ENCODE assay signal across 15 cellular contexts in genomic region chr5:142530904-142531303, GRCh38.
A peak's percentile ranks its signal among the peaks of the same experiment; 100 is the strongest.
DNase-seq lines count a peak whose midpoint lies in the region; ATAC-seq and TF ChIP-seq lines count a peak whose summit lies in the region.
"Had no signal": no experiment of that assay in that cellular context is flagged by ENCODE, and none has a peak within 500 bp of the region (broad histone marks: within the 10 kb centered on the region; RNA-seq: fewer than 3 reads in every experiment).

No MANE protein-coding gene starts in this region.

- peaks cover 38% of the 10 kb centered on the region for H3F3A ChIP-seq in PC-9 (ENCODE audit: insufficient read depth, low read depth)

- no peaks in the 10 kb centered on the region for H3K79me2 ChIP-seq in PC-9 (ENCODE audit: low read depth)

- no peak for ATAC-seq in HG03280 (IDR thresholded peaks at IDR 0.05; ENCODE audit: unreplicated experiment)
- no peak for ATAC-seq in HG02852 (IDR thresholded peaks at IDR 0.05; ENCODE audit: unreplicated experiment)
- ATAC-seq: HepG2 had no signal

- no peaks in the 10 kb centered on the region for H4K20me1 ChIP-seq in PC-9 (ENCODE audit: insufficient read depth)

- H3K27me3 ChIP-seq in left ventricle myocardium inferior (ENCODE audit: low read depth) (no peaks in the 10 kb centered on the region), PC-9 (ENCODE audit: insufficient read depth, low read depth) (no peaks in the 10 kb centered on the region)
- H3K27me3 ChIP-seq: BE2C had no signal

- peaks cover 5% of the 10 kb centered on the region for H3K36me3 Mint-ChIP-seq in neural crest cell (ENCODE audit: low read depth)
- H3K36me3 Mint-ChIP-seq: CD4-positive, CD25-positive, alpha-beta regulatory T cell had no signal

- H3K36me3 ChIP-seq in left ventricle myocardium inferior (no peaks in the 10 kb centered on the region), PC-9 (ENCODE audit: low read depth) (no peaks in the 10 kb centered on the region)
- H3K36me3 ChIP-seq: BE2C, HAP-1 had no signal

- H3K4me1 Mint-ChIP-seq in neural crest cell, result no peaks in the 10 kb centered on the region

- no peak overlapping the region for H3K4me3 ChIP-seq in left ventricle myocardium inferior
- H3K4me3 ChIP-seq in PC-9, result no peak overlapping the region
- H3K4me3 ChIP-seq: HAP-1 had no signal

- H3K9me2 ChIP-seq in PC-9 (ENCODE audit: insufficient read depth), result no peaks in the 10 kb centered on the region

- no peak for TF ChIP-seq CTCF in left ventricle myocardium inferior (IDR thresholded peaks at IDR 0.05; ENCODE audit: borderline replicate concordance)
- no peak for TF ChIP-seq CTCF in PC-9 (conservative IDR thresholded peaks at IDR 0.05)
- no peak for TF ChIP-seq CTCF in neural crest cell (conservative IDR thresholded peaks at IDR 0.05)

- intact Hi-C loops in left ventricle myocardium inferior (cut with micrococcal nuclease), result no loop called here
- intact Hi-C loops in cardiac septum (cut with DNase I), result no loop called here
- intact Hi-C loops in PC-9 (cut with micrococcal nuclease; ENCODE audit: unreplicated experiment), result loop anchor here (2.0 kb wide), 1 partner anchor 18 kb away; no protein-coding TSS in a partner anchor

- peak overlapping the region; percentile 0 for H3K27ac Mint-ChIP-seq in neural crest cell (ENCODE audit: unreplicated experiment)
- H3K27ac Mint-ChIP-seq: CD4-positive, CD25-positive, alpha-beta regulatory T cell; CD8-positive, alpha-beta memory T cell had no signal

- CTCF ChIA-PET in PC-9 (lab: Charles Lee), result no interaction called here

- H3K9me3 Mint-ChIP-seq in neural crest cell, result peaks cover 10% of the 10 kb centered on the region

- H3K9me3 ChIP-seq in left ventricle myocardium inferior (replicated peaks) (peaks cover 18% of the 10 kb centered on the region), PC-9 (ENCODE audit: insufficient read depth, low read depth) (no peaks in the 10 kb centered on the region; the same call in 1 of the 2 replicates)
- H3K9me3 ChIP-seq: BE2C, HAP-1 had no signal

- POLR2A ChIA-PET in PC-9 (lab: Charles Lee; ENCODE audit: unreplicated experiment), result no interaction called here

- no peak overlapping the region for H2AFZ ChIP-seq in PC-9

- H3K4me2 ChIP-seq in PC-9, result peak overlapping the region; percentile 44; the same call in 1 of the 2 replicates

- no TSS peak for BruUV-seq in PC-9 (replicated peaks; lab: Mats Ljungman, UMichigan)

- no peak for DNase-seq in left ventricle myocardium inferior
- no peak for DNase-seq in cardiac septum (ENCODE audit: low spot score)
- peak in 1 of 2 experiments; percentile 63 for DNase-seq in PC-9
- no peak for DNase-seq in neural crest cell (ENCODE audit: low read depth, low spot score)
- no peak for DNase-seq in NCI-H69 (lab: John Stamatoyannopoulos, UW)
- DNase-seq: ACHN; BE2C; C1 segment of cervical spinal cord; CD4-positive, CD25-positive, alpha-beta regulatory T cell; CD8-positive, alpha-beta memory T cell; COR-L47 had no signal

- H3K27ac ChIP-seq in left ventricle myocardium inferior (replicated peaks) (peak overlapping the region; percentile 62), PC-9 (peak overlapping the region; percentile 83)

- no peak overlapping the region for H3K4me3 Mint-ChIP-seq in neural crest cell
- H3K4me3 Mint-ChIP-seq: CD4-positive, CD25-positive, alpha-beta regulatory T cell; CD8-positive, alpha-beta memory T cell had no signal

- H3K4me1 ChIP-seq in left ventricle myocardium inferior, result peaks cover 22% of the 10 kb centered on the region
- peaks cover 44% of the 10 kb centered on the region for H3K4me1 ChIP-seq in PC-9 (replicated peaks; ENCODE audit: insufficient read depth)
- H3K4me1 ChIP-seq: BE2C, HAP-1 had no signal

- H3K27me3 Mint-ChIP-seq in neural crest cell (ENCODE audit: low read depth), result no peaks in the 10 kb centered on the region
